In genomic region chr4:53899544-53900274, GRCh38 we compare ENCODE assay signal across 16 cellular contexts.
DNase-seq lines count a peak whose midpoint lies in the region; ATAC-seq and TF ChIP-seq lines count a peak whose summit lies in the region.
"Had no signal": no experiment of that assay in that cellular context is flagged by ENCODE, and none has a peak within 500 bp of the region (broad histone marks: within the 10 kb centered on the region; RNA-seq: fewer than 3 reads in every experiment).

No MANE protein-coding gene starts in this region.

- ATAC-seq in HG02642 (IDR thresholded peaks at IDR 0.05; ENCODE audit: poor library complexity, unreplicated experiment) (no peak), GM18867 (IDR thresholded peaks at IDR 0.05; ENCODE audit: unreplicated experiment) (no peak)
- ATAC-seq: activated CD8-positive, alpha-beta memory T cell treated with anti-CD3 and anti-CD28 coated beads, Interleukin-2, amount 10 ng/mL, durations not matched to agents 7 days and 5 days had no signal

- no peak for TF ChIP-seq POLR2A in spleen (IDR thresholded peaks at IDR 0.05)

- peaks cover 0 to 13% (median 0%) of the 10 kb centered on the region in 7 donors for H3K27me3 ChIP-seq in spleen (replicated peaks in 1 of 7)
- H3K27me3 ChIP-seq: pancreas had no signal

- no peaks in the 10 kb centered on the region for H3K27me3 Mint-ChIP-seq in chondrocyte (ENCODE audit: low read depth)
- H3K27me3 Mint-ChIP-seq in Calu3 (ENCODE audit: unreplicated experiment), result peaks cover 27% of the 10 kb centered on the region

- H3K4me3 Mint-ChIP-seq in chondrocyte (ENCODE audit: unreplicated experiment) (peak overlapping the region; percentile 5), Calu3 (ENCODE audit: low read depth, unreplicated experiment) (no peak overlapping the region)
- H3K4me3 Mint-ChIP-seq: activated CD8-positive, alpha-beta memory T cell treated with anti-CD3 and anti-CD28 coated beads, Interleukin-2, amount 10 ng/mL, durations not matched to agents 7 days and 5 days; activated naive CD8-positive, alpha-beta T cell; CD4-positive, alpha-beta memory T cell had no signal

- in situ Hi-C loops in ACHN (cut with HindIII; ENCODE audit: low pct_ligation_motif_present, low pct_unique_long_range_greater_than_20kb, low sequenced_read_pairs), result no loop called here

- H3K27ac Mint-ChIP-seq in chondrocyte (ENCODE audit: unreplicated experiment) (peak overlapping the region; percentile 78), Calu3 (ENCODE audit: unreplicated experiment) (no peak overlapping the region)
- H3K27ac Mint-ChIP-seq: activated CD8-positive, alpha-beta memory T cell treated with anti-CD3 and anti-CD28 coated beads, Interleukin-2, amount 10 ng/mL, durations not matched to agents 7 days and 5 days; activated naive CD8-positive, alpha-beta T cell; CD4-positive, alpha-beta memory T cell had no signal

- no peaks in the 10 kb centered on the region for H3K9me3 ChIP-seq in spleen
- H3K9me3 ChIP-seq: pancreas had no signal

- TF ChIP-seq CTCF in chondrocyte (IDR thresholded peaks at IDR 0.05), result no peak
- TF ChIP-seq CTCF in spleen (IDR thresholded peaks at IDR 0.05 in 8 of 11, conservative IDR thresholded peaks at IDR 0.05 in 3 of 11), result no peak
- TF ChIP-seq CTCF in Calu3 (IDR thresholded peaks at IDR 0.05; ENCODE audit: unreplicated experiment), result no peak

- H3K27ac ChIP-seq in spleen, result peak overlapping the region in 7 of 8 donors; percentile 30 to 66 (median 54)
- H3K27ac ChIP-seq: pancreas, VCaP had no signal

- CTCF ChIA-PET in Calu3 (lab: Charles Lee), result no interaction called here

- H3K4me1 ChIP-seq in spleen, result no peaks in the 10 kb centered on the region

- no peaks in the 10 kb centered on the region for H3K36me3 ChIP-seq in spleen
- H3K36me3 ChIP-seq: pancreas had no signal

- WGBS in spleen, 5 donors, result 20 to 41% (median 36%) methylated on average over 9 of the region's 9 CpGs

- no peak overlapping the region for H3K4me3 ChIP-seq in spleen
- H3K4me3 ChIP-seq: pancreas had no signal

- H3K9me3 Mint-ChIP-seq in chondrocyte (ENCODE audit: low read depth) (no peaks in the 10 kb centered on the region), Calu3 (ENCODE audit: low read depth, unreplicated experiment) (no peaks in the 10 kb centered on the region)
- H3K9me3 Mint-ChIP-seq: CD4-positive, alpha-beta memory T cell had no signal

- DNase-seq in GM04503 (ENCODE audit: low read depth), result peak; percentile 74
- DNase-seq in chondrocyte (ENCODE audit: low spot score), result no peak
- peak; percentile 46 for DNase-seq in iris pigment epithelial cell (ENCODE audit: low read depth)
- no peak for DNase-seq in spleen
- DNase-seq in ACHN, result no peak
- DNase-seq in Calu3, result no peak
- DNase-seq: activated CD8-positive, alpha-beta memory T cell treated with anti-CD3 and anti-CD28 coated beads, Interleukin-2, amount 10 ng/mL, durations not matched to agents 7 days and 5 days; CD4-positive, alpha-beta memory T cell; NCI-H1694 treated with DMSO at 0.1 percent for 48 hours; NCI-H82; pancreas; stimulated activated CD4-positive, alpha-beta T cell treated with anti-CD3 and anti-CD28 coated beads, Interleukin-2, amount 100 ng/mL, for 24 hours had no signal

- intact Hi-C loops in spleen (cut with DNase I; ENCODE audit: low total_unique reads), result no loop called here
- intact Hi-C loops in Calu3 (cut with micrococcal nuclease; ENCODE audit: unreplicated experiment), result loop anchor here (10.0 kb wide), 3 partner anchors 195 to 395 kb away; no protein-coding TSS in a partner anchor

- H3K4me1 Mint-ChIP-seq in chondrocyte (ENCODE audit: low read depth), result peaks cover 28% of the 10 kb centered on the region
- no peaks in the 10 kb centered on the region for H3K4me1 Mint-ChIP-seq in Calu3 (ENCODE audit: low read depth, unreplicated experiment)
- H3K4me1 Mint-ChIP-seq: activated CD8-positive, alpha-beta memory T cell treated with anti-CD3 and anti-CD28 coated beads, Interleukin-2, amount 10 ng/mL, durations not matched to agents 7 days and 5 days; CD4-positive, alpha-beta memory T cell had no signal

- H3K36me3 Mint-ChIP-seq in chondrocyte (ENCODE audit: low read depth), result no peaks in the 10 kb centered on the region
- no peaks in the 10 kb centered on the region for H3K36me3 Mint-ChIP-seq in Calu3 (ENCODE audit: insufficient read depth, unreplicated experiment)
- H3K36me3 Mint-ChIP-seq: activated CD8-positive, alpha-beta memory T cell treated with anti-CD3 and anti-CD28 coated beads, Interleukin-2, amount 10 ng/mL, durations not matched to agents 7 days and 5 days; activated naive CD8-positive, alpha-beta T cell; CD4-positive, alpha-beta memory T cell had no signal

- no TSS peak for BruUV-seq in Calu3 (replicated peaks; lab: Mats Ljungman, UMichigan)

Comparison
In these comparisons a context has a peak if more than half of its experiments do, and no peak if none do; other contexts are left out.
1. DNase-seq: peak in GM04503 (single experiment) and iris pigment epithelial cell (single experiment); none in chondrocyte (single experiment), spleen (single experiment), ACHN (single experiment) and Calu3 (single experiment).